ENCODE assay signal across 1 cellular context in genomic region chr10:66773418-66773817, GRCh38.
TF ChIP-seq lines count a peak whose summit lies in the region.

No MANE protein-coding gene starts in this region.

TF ChIP-seq in GM12878, 131 proteins besides CTCF, POLR2A, EP300 and RAD21 (continued from another document):
- no peak for TF ChIP-seq IRF3 (IDR thresholded peaks at IDR 0.05)
- no peak for TF ChIP-seq ELK1 (IDR thresholded peaks at IDR 0.05; ENCODE audit: low read depth, low read length)
- no peak for TF ChIP-seq E4F1 (IDR thresholded peaks at IDR 0.05; ENCODE audit: borderline replicate concordance, partially characterized antibody)
- TF ChIP-seq JUND (IDR thresholded peaks at IDR 0.05; ENCODE audit: low read depth, low read length) = no peak
- TF ChIP-seq RAD51 (IDR thresholded peaks at IDR 0.05) = no peak
- no peak for TF ChIP-seq CUX1 (IDR thresholded peaks at IDR 0.05; ENCODE audit: insufficient replicate concordance, low read depth, low read length)
- TF ChIP-seq BCL3 (IDR thresholded peaks at IDR 0.05; ENCODE audit: borderline replicate concordance, insufficient read depth, low read depth, low read length, poor library complexity, severe bottlenecking) = no peak
- no peak for TF ChIP-seq YY1 (IDR thresholded peaks at IDR 0.05; ENCODE audit: low read depth, low read length)
- no peak for TF ChIP-seq E2F4 (IDR thresholded peaks at IDR 0.05; ENCODE audit: low read depth, low read length)
- no peak for TF ChIP-seq MEF2B (IDR thresholded peaks at IDR 0.05; ENCODE audit: partially characterized antibody, poor library complexity, severe bottlenecking)
- no peak for TF ChIP-seq HDGF (IDR thresholded peaks at IDR 0.05)
- TF ChIP-seq SIN3A (IDR thresholded peaks at IDR 0.05; ENCODE audit: low read depth, low read length) = no peak
- TF ChIP-seq ZNF274 (IDR thresholded peaks at IDR 0.05; ENCODE audit: insufficient read depth, insufficient read length) = no peak
